ENCODE assay signal across 8 cellular contexts in the genomic region with DNA sequence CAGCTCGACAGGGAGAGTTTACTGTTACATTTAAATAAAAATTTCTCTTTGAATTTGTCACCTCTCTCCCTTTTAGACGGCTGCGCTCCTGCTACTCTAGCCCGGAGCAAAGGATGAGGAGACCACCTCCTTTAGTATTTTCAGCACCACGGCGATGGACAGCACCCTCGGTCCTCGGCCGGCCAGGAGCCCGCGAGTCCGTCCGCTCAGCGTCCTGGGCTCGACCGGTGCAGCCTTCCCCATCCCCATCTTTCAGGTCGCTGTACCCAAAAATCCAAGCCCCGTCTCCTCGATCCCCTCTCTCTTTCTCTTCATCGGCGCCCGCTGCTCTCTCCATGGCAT. TPM values are rescaled to one million over a fixed set of nuclear protein-coding genes. Genes with fewer than 3 reads are reported as not detected.
A peak's percentile ranks its signal among the peaks of the same experiment; 100 is the strongest.
DNase-seq lines count a peak whose midpoint lies in the region; ATAC-seq and TF ChIP-seq lines count a peak whose summit lies in the region.

No MANE protein-coding gene starts in this region.

- no peak overlapping the region for H2AFZ ChIP-seq in HCT116 (ENCODE audit: low read depth, low read length, poor library complexity, severe bottlenecking)

- H3K27ac ChIP-seq in HCT116 (ENCODE audit: low read depth, low read length): no peak overlapping the region

- no peaks in the 10 kb centered on the region for H3K9me2 ChIP-seq in HCT116 (ENCODE audit: insufficient read depth)

- no peak for DNase-seq in HCT116 (ENCODE audit: low read depth, low spot score)
- peak; percentile 33 for DNase-seq in amniotic epithelial cell (ENCODE audit: low read depth)
- DNase-seq in left ventricle myocardium superior: peak; percentile 72
- DNase-seq in sciatic nerve (ENCODE audit: low spot score): peak; percentile 70
- no peak for DNase-seq in NK-92 (lab: John Stamatoyannopoulos, UW; ENCODE audit: unreplicated experiment)

- no peaks in the 10 kb centered on the region for H3K9me3 ChIP-seq in HCT116 (ENCODE audit: control insufficient read depth in 1 of 2, insufficient read depth in 1 of 2, low read depth in 1 of 2, low read length in 2 of 2)

- TF ChIP-seq CTCF in HCT116 (IDR thresholded peaks at IDR 0.05 in 2 of 3, conservative IDR thresholded peaks at IDR 0.05 in 1 of 3; ENCODE audit: borderline replicate concordance in 1 of 3, insufficient read depth in 1 of 3, low read depth in 2 of 3, low read length in 2 of 3): no peak

- no peak for TF ChIP-seq RAD21 in HCT116 (IDR thresholded peaks at IDR 0.05; ENCODE audit: low read depth)

- CTCF ChIA-PET in HCT116 (lab: Charles Lee): no interaction called here

- ATAC-seq in HCT116: no peak
- peak; percentile 83 for ATAC-seq in left ventricle myocardium superior
- peak; percentile 51 for ATAC-seq in sciatic nerve
- no peak for ATAC-seq in HG03571 (IDR thresholded peaks at IDR 0.05; ENCODE audit: unreplicated experiment)
- ATAC-seq in HG03135 (IDR thresholded peaks at IDR 0.05; ENCODE audit: unreplicated experiment): no peak
- ATAC-seq in HG03521 (IDR thresholded peaks at IDR 0.05; ENCODE audit: unreplicated experiment): no peak

- H3K9ac ChIP-seq in HCT116 (ENCODE audit: low read length): no peak overlapping the region

- POLR2A ChIA-PET in HCT116 (lab: Charles Lee): no interaction called here

- H3K27me3 ChIP-seq in HCT116 (ENCODE audit: insufficient read depth, low read length): peaks cover 35% of the 10 kb centered on the region

- no peak for TF ChIP-seq POLR2A in HCT116 (IDR thresholded peaks at IDR 0.05; ENCODE audit: borderline replicate concordance, extremely low read depth, insufficient read depth, insufficient read length)

- H4K20me1 ChIP-seq in HCT116 (ENCODE audit: insufficient read depth): no peaks in the 10 kb centered on the region

- intact Hi-C loops in HCT116 (cut with micrococcal nuclease): no loop called here
- intact Hi-C loops in left ventricle myocardium superior (cut with micrococcal nuclease): no loop called here
- intact Hi-C loops in sciatic nerve (cut with DNase I): no loop called here

- no peaks in the 10 kb centered on the region for H3K4me1 ChIP-seq in HCT116 (ENCODE audit: control insufficient read depth in 1 of 2, insufficient read depth in 2 of 2, low read length in 2 of 2)

- BruUV-seq in HCT116 (replicated peaks; lab: Mats Ljungman, UMichigan): no TSS peak

- RAD21 ChIA-PET in HCT116 (lab: Charles Lee; ENCODE audit: low non-redundant PET in 1 of 2, low total read pairs in 2 of 2, uncharacterized antibody in 2 of 2, unreplicated experiment in 2 of 2): no interaction called here

- no peaks in the 10 kb centered on the region for H3K79me2 ChIP-seq in HCT116 (ENCODE audit: insufficient read depth, low read length)

- no peak overlapping the region for H3K4me3 ChIP-seq in HCT116 (replicated peaks in 1 of 2; ENCODE audit: low read depth in 1 of 2, low read length in 2 of 2)

- no peaks in the 10 kb centered on the region for H3K36me3 ChIP-seq in HCT116 (ENCODE audit: control insufficient read depth in 1 of 2, insufficient read depth in 2 of 2, low read length in 2 of 2)

- no peak overlapping the region for H3K4me2 ChIP-seq in HCT116 (ENCODE audit: low read length)

TF ChIP-seq in HCT116, 20 proteins besides CTCF, POLR2A, EP300 and RAD21:
- TF ChIP-seq SIN3A (IDR thresholded peaks at IDR 0.05; ENCODE audit: low read depth): no peak
- TF ChIP-seq, protein P1, sequence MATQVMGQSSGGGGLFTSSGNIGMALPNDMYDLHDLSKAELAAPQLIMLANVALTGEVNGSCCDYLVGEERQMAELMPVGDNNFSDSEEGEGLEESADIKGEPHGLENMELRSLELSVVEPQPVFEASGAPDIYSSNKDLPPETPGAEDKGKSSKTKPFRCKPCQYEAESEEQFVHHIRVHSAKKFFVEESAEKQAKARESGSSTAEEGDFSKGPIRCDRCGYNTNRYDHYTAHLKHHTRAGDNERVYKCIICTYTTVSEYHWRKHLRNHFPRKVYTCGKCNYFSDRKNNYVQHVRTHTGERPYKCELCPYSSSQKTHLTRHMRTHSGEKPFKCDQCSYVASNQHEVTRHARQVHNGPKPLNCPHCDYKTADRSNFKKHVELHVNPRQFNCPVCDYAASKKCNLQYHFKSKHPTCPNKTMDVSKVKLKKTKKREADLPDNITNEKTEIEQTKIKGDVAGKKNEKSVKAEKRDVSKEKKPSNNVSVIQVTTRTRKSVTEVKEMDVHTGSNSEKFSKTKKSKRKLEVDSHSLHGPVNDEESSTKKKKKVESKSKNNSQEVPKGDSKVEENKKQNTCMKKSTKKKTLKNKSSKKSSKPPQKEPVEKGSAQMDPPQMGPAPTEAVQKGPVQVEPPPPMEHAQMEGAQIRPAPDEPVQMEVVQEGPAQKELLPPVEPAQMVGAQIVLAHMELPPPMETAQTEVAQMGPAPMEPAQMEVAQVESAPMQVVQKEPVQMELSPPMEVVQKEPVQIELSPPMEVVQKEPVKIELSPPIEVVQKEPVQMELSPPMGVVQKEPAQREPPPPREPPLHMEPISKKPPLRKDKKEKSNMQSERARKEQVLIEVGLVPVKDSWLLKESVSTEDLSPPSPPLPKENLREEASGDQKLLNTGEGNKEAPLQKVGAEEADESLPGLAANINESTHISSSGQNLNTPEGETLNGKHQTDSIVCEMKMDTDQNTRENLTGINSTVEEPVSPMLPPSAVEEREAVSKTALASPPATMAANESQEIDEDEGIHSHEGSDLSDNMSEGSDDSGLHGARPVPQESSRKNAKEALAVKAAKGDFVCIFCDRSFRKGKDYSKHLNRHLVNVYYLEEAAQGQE (IDR thresholded peaks at IDR 0.05; ENCODE audit: low read depth): peak; percentile 56

RNA-seq across cellular contexts. Expression of gene CELF4, which starts 0.8 kb away (rescaled TPM):
- total RNA-seq in HCT116 (2021; ENCODE audit: unreplicated experiment) (not detected), left ventricle myocardium superior (0.52 TPM), sciatic nerve (0.45 TPM)
- polyA plus RNA-seq in HCT116 (2012): 0.05 TPM in 1 of 2 replicates, not detected in the other

Comparison
In these comparisons a context has a peak if more than half of its experiments do, and no peak if none do; other contexts are left out.
1. ATAC-seq: peak in left ventricle myocardium superior (single experiment) and sciatic nerve (single experiment); none in HCT116 (single experiment), HG03571 (single experiment), HG03135 (single experiment) and HG03521 (single experiment).
2. DNase-seq: peak in amniotic epithelial cell (single experiment), left ventricle myocardium superior (single experiment) and sciatic nerve (single experiment); none in HCT116 (single experiment) and NK-92 (single experiment).